1 cellular context compared by ENCODE assay signal in the genomic region with DNA sequence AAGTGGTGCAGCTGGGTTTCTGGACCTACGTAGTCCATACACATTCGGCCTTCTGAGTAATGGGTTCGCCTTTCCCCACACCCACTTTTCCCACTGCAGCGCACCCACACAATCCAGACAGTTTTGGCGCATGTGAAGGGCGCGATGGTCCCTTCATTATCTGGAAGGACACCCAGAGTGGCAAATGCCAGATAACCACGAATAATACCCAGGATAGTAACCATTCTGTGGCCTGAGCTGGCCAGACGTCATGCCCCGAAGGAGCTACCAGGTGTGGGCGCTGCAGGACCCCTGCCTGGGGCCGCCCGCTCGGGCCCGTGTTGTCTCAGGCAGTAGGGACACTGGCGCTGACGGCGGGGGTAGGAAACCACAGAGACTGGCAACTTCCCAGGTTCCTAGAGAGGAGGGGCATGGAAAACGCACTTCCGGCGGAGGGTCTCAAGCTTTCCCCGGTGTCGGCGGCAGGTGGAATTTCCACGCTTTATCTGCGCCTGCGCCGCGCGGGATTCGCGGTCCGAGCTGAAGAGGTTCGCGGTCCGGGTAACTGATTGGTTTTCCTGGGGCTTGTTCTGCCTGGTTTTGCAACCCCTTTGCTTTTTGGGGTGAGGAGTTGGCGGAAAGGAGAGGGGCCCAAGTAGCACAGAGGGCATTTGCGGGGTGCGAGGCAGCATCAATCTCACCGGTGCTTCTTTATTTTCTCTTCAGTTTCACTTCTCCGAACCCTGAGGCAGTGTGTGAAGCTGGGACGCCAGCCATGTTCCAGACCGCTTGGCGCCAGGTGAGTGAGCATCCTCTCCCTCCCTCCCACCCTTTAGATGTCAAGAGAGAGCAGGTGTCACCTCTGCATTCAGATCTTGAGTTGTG.
TF ChIP-seq lines count a peak whose summit lies in the region.

Gene ZNF620 (plus strand): TSS at position 441 of the 864 bp plus-strand sequence. CDS start 314 bp downstream, at position 755.

TF ChIP-seq in HepG2, 621 proteins besides CTCF, POLR2A, EP300 and RAD21 (continued from another document and continues in another):
- TF ChIP-seq USF2 (IDR thresholded peaks at IDR 0.05; ENCODE audit: low read depth, low read length) (no peak), USF2 (CRISPR knock-in tag; IDR thresholded peaks at IDR 0.05; ENCODE audit: borderline replicate concordance) (no peak; the same call in 1 of the 2 replicates), ZNF550 (CRISPR knock-in tag; IDR thresholded peaks at IDR 0.05; ENCODE audit: borderline replicate concordance) (no peak), TBL1XR1 (IDR thresholded peaks at IDR 0.05; ENCODE audit: borderline replicate concordance, low read length, partially characterized antibody) (no peak), SKI (IDR thresholded peaks at IDR 0.05; ENCODE audit: partially characterized antibody) (peak; percentile 54), MIER2 (CRISPR knock-in tag; IDR thresholded peaks at IDR 0.05) (0 out of 2 replicates have a peak, but pooled peaks have one; percentile 14), KDM1A (CRISPR knock-in tag; IDR thresholded peaks at IDR 0.05) (no peak), ZFYVE20 (CRISPR knock-in tag; IDR thresholded peaks at IDR 0.05; ENCODE audit: borderline replicate concordance, low read depth) (no peak), ZFP41 (CRISPR knock-in tag; IDR thresholded peaks at IDR 0.05; ENCODE audit: borderline replicate concordance) (no peak), ZNF460 (CRISPR knock-in tag; IDR thresholded peaks at IDR 0.05; ENCODE audit: borderline replicate concordance) (no peak; the same call in 1 of the 2 replicates), MEF2D (CRISPR knock-in tag; IDR thresholded peaks at IDR 0.05) (no peak), PAWR (CRISPR knock-in tag; IDR thresholded peaks at IDR 0.05; ENCODE audit: borderline replicate concordance) (no peak), ZNF230 (CRISPR knock-in tag; IDR thresholded peaks at IDR 0.05) (peak; percentile 47; the same call in 1 of the 2 replicates), ZNF609 (CRISPR knock-in tag; IDR thresholded peaks at IDR 0.05; ENCODE audit: borderline replicate concordance) (no peak), ZBTB10 (CRISPR knock-in tag; IDR thresholded peaks at IDR 0.05; ENCODE audit: borderline replicate concordance) (no peak), KLF6 (CRISPR knock-in tag; IDR thresholded peaks at IDR 0.05) (peak; percentile 83; the same call in 1 of the 2 replicates), ZNF652 (CRISPR knock-in tag; IDR thresholded peaks at IDR 0.05; ENCODE audit: borderline replicate concordance, low read depth) (no peak), ZBTB1 (CRISPR knock-in tag; IDR thresholded peaks at IDR 0.05; ENCODE audit: borderline replicate concordance) (no peak), NR2F2 (IDR thresholded peaks at IDR 0.05; ENCODE audit: borderline replicate concordance, low read depth) (peak; percentile 37; the same call in 1 of the 2 replicates), NFAT5 (CRISPR knock-in tag; IDR thresholded peaks at IDR 0.05) (no peak), ZNF891 (CRISPR knock-in tag; IDR thresholded peaks at IDR 0.05) (peak; percentile 86), RNF2 (conservative IDR thresholded peaks at IDR 0.05; ENCODE audit: low read depth) (0 out of 2 replicates have a peak, but pooled peaks have one; percentile 32), HINFP (CRISPR knock-in tag; IDR thresholded peaks at IDR 0.05; ENCODE audit: low read depth) (no peak), CERS6 (CRISPR knock-in tag; IDR thresholded peaks at IDR 0.05) (no peak), NFE2 (CRISPR knock-in tag; IDR thresholded peaks at IDR 0.05) (no peak), NONO (IDR thresholded peaks at IDR 0.05) (no peak), NONO (CRISPR knock-in tag; conservative IDR thresholded peaks at IDR 0.05) (peak; percentile 70), ARNTL (CRISPR knock-in tag; IDR thresholded peaks at IDR 0.05) (peak; percentile 61; the same call in 1 of the 2 replicates), REL (CRISPR knock-in tag; conservative IDR thresholded peaks at IDR 0.05) (no peak), TOE1 (CRISPR knock-in tag; IDR thresholded peaks at IDR 0.05) (0 out of 2 replicates have a peak, but pooled peaks have one; percentile 48), ZNF816 (CRISPR knock-in tag; IDR thresholded peaks at IDR 0.05; ENCODE audit: borderline replicate concordance) (no peak)
- TF ChIP-seq, protein P1, sequence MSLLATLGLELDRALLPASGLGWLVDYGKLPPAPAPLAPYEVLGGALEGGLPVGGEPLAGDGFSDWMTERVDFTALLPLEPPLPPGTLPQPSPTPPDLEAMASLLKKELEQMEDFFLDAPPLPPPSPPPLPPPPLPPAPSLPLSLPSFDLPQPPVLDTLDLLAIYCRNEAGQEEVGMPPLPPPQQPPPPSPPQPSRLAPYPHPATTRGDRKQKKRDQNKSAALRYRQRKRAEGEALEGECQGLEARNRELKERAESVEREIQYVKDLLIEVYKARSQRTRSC (CRISPR knock-in tag; IDR thresholded peaks at IDR 0.05; ENCODE audit: low read depth), result no peak
- TF ChIP-seq, protein P2, sequence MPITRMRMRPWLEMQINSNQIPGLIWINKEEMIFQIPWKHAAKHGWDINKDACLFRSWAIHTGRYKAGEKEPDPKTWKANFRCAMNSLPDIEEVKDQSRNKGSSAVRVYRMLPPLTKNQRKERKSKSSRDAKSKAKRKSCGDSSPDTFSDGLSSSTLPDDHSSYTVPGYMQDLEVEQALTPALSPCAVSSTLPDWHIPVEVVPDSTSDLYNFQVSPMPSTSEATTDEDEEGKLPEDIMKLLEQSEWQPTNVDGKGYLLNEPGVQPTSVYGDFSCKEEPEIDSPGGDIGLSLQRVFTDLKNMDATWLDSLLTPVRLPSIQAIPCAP (CRISPR knock-in tag; IDR thresholded peaks at IDR 0.05; ENCODE audit: low read depth), result no peak
